8 cellular contexts compared by ENCODE assay signal in the genomic region with DNA sequence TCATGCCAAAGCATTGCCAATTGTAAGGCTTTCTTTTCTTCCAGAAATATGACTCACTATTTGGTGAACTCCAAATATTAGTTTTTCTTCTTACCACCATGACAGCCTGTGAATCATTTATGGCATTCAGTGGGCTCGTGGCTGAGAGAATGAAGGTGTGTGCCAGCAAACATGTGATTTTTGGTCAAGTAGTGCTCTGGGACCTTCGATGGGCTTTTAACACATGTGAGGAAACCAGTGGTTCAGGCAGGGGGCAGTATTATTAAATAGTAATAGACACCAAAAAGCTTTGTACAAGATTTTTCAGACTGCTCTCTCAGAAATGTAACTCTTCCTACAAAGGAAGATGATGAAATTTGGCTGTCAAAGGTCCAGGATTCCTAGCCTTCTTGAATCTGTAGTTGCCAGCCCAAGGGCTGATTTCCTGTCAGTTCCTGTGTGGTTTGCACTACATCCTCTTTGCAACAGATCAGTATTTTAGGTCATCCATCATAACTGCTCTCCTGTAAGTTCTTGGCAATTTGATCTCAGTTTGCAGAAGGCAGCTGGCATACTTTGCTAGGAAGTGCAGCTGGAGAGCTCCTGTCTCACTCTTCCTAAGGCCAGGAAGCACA.
DNase-seq lines count a peak whose midpoint lies in the region; ATAC-seq and TF ChIP-seq lines count a peak whose summit lies in the region.

No MANE protein-coding gene starts in this region.

- peaks cover 31% of the 10 kb centered on the region for H3K79me2 ChIP-seq in hepatocyte

- peak; percentile 49 for TF ChIP-seq CTCF in AG04450 (IDR thresholded peaks at IDR 0.05; ENCODE audit: low read depth, low read length)
- peak in 5 of 6 experiments; percentile 36 to 50 (median 42) for TF ChIP-seq CTCF in adrenal gland (IDR thresholded peaks at IDR 0.05)
- TF ChIP-seq CTCF in hepatocyte (IDR thresholded peaks at IDR 0.05; ENCODE audit: poor library complexity), result peak; percentile 31

- peak overlapping the region; percentile 82 for H3K27ac ChIP-seq in AG04450 (ENCODE audit: low read depth, low read length)
- peak overlapping the region; percentile 49 to 79 (median 72) for H3K27ac ChIP-seq in adrenal gland
- peak overlapping the region; percentile 73 for H3K27ac ChIP-seq in hepatocyte

- peak in 1 of 2 donors; percentile 44 for TF ChIP-seq POLR2A in adrenal gland (IDR thresholded peaks at IDR 0.05)

- H3K9me2 ChIP-seq in hepatocyte (replicated peaks; ENCODE audit: insufficient read depth), result no peaks in the 10 kb centered on the region

- no peak overlapping the region for H2AFZ ChIP-seq in hepatocyte

- DNase-seq in AG04450 (ENCODE audit: low read depth, low spot score), result peak; percentile 95
- peak; percentile 87 for DNase-seq in OCI-M1 (lab: John Stamatoyannopoulos, UW)
- peak; percentile 60 to 88 (median 78) for DNase-seq in adrenal gland
- peak; percentile 38 for DNase-seq in hepatocyte (ENCODE audit: low spot score)
- peak; percentile 11 for DNase-seq in stimulated activated CD4-positive, alpha-beta T cell treated with anti-CD3 and anti-CD28 coated beads, Interleukin-12 subunit alpha, Interleukin-12 subunit beta, amount 100 ng/mL, for 4 hours
- DNase-seq in COLO668 (lab: John Stamatoyannopoulos, UW; ENCODE audit: unreplicated experiment), result no peak

- POLR2A ChIA-PET in AG04450 (lab: Yijun Ruan, JAX), result interaction anchor here (0.7 to 1.0 kb wide), 2 partner anchors 210 to 346 kb away, joined by 3 to 5 read pairs; no protein-coding TSS in a partner anchor

- no peaks in the 10 kb centered on the region for H3K36me3 ChIP-seq in adrenal gland (replicated peaks in 1 of 2)
- H3K36me3 ChIP-seq in hepatocyte (replicated peaks; ENCODE audit: insufficient read depth, low read depth), result no peaks in the 10 kb centered on the region

- intact Hi-C loops in adrenal gland (cut with DNase I), result loop anchor here in 1 of 2 donors (5.0 kb wide), 1 partner anchor 437 kb away; the partner anchor contains the start of gene FOSL2

- H3K4me1 ChIP-seq in adrenal gland (replicated peaks in 1 of 2), result peaks cover 43 to 82% of the 10 kb centered on the region in 2 donors
- peaks cover 26% of the 10 kb centered on the region for H3K4me1 ChIP-seq in hepatocyte (ENCODE audit: insufficient read depth)

- CTCF ChIA-PET in AG04450 (lab: Charles Lee), result interaction anchor here (0.6 kb wide), 1 partner anchor 16 kb away, joined by 3 read pairs; no protein-coding TSS in a partner anchor

- no peak overlapping the region for H3K4me2 ChIP-seq in hepatocyte

- H4K20me1 ChIP-seq in hepatocyte (ENCODE audit: insufficient read depth, poor library complexity, severe bottlenecking), result no peaks in the 10 kb centered on the region

- H3K4me3 ChIP-seq in AG04450 (ENCODE audit: low read depth, low read length) (no peak overlapping the region), adrenal gland (peak overlapping the region in 1 of 4 donors; percentile 8), hepatocyte (no peak overlapping the region)

- H3K27me3 ChIP-seq in AG04450 (ENCODE audit: control insufficient read depth, insufficient read depth, low read length), result no peaks in the 10 kb centered on the region
- H3K27me3 ChIP-seq in adrenal gland, result no peaks in the 10 kb centered on the region
- H3K27me3 ChIP-seq in hepatocyte, result no peaks in the 10 kb centered on the region

- H3K9me3 ChIP-seq in AG04450 (ENCODE audit: control insufficient read depth, insufficient read depth, low read length), result no peaks in the 10 kb centered on the region
- H3K9me3 ChIP-seq in adrenal gland (replicated peaks in 1 of 3), result no peaks in the 10 kb centered on the region
- H3K9me3 ChIP-seq in hepatocyte (ENCODE audit: low read depth), result no peaks in the 10 kb centered on the region

- ATAC-seq in GM21423 (IDR thresholded peaks at IDR 0.05; ENCODE audit: unreplicated experiment) (peak; percentile 64), GM19467 (IDR thresholded peaks at IDR 0.05; ENCODE audit: unreplicated experiment) (no peak)

- 2 to 9% (median 3%) methylated on average over 2 of the region's 2 CpGs for WGBS in adrenal gland, 4 donors
- 61% methylated on average over 2 of the region's 2 CpGs for WGBS in hepatocyte (ENCODE audit: low lambda C conversion rate, missing lambda C conversion rate)
